ENCODE assay signal across 9 cellular contexts in genomic region chr4:92387459-92388069, GRCh38.
DNase-seq lines count a peak whose midpoint lies in the region; ATAC-seq, FAIRE-seq and TF ChIP-seq lines count a peak whose summit lies in the region.
"Had no signal": no experiment of that assay in that cellular context is flagged by ENCODE, and none has a peak within 500 bp of the region (broad histone marks: within the 10 kb centered on the region; RNA-seq: fewer than 3 reads in every experiment).

No MANE protein-coding gene starts in this region.

- H3K4me2 ChIP-seq in endothelial cell of umbilical vein (ENCODE audit: insufficient read depth, low read length) = no peak overlapping the region

- H3K27ac Mint-ChIP-seq in osteocyte (ENCODE audit: unreplicated experiment) = no peak overlapping the region

- H3K36me3 Mint-ChIP-seq in osteocyte (ENCODE audit: unreplicated experiment) = no peaks in the 10 kb centered on the region

- H3K36me3 ChIP-seq in NT2/D1 (ENCODE audit: insufficient read depth, insufficient read length, low read length) = no peaks in the 10 kb centered on the region
- H3K36me3 ChIP-seq in endothelial cell of umbilical vein (ENCODE audit: control insufficient read depth in 2 of 2, extremely low read depth in 1 of 2, insufficient read depth in 2 of 2, low read length in 2 of 2) = no peaks in the 10 kb centered on the region

- H3K4me1 ChIP-seq in NT2/D1 (ENCODE audit: insufficient read depth, insufficient read length) (no peaks in the 10 kb centered on the region), endothelial cell of umbilical vein (ENCODE audit: control insufficient read depth, extremely low read depth, insufficient read depth, low read length) (no peaks in the 10 kb centered on the region)

- H3K9me1 ChIP-seq in endothelial cell of umbilical vein (replicated peaks; ENCODE audit: control insufficient read depth, extremely low read depth, insufficient read depth, low read length) = no peaks in the 10 kb centered on the region

- no peak for TF ChIP-seq POLR2A in endothelial cell of umbilical vein (IDR thresholded peaks at IDR 0.05; ENCODE audit: low read depth, low read length)

- no peaks in the 10 kb centered on the region for H4K20me1 ChIP-seq in endothelial cell of umbilical vein (replicated peaks; ENCODE audit: control insufficient read depth, extremely low read depth, insufficient read depth, low read length)

- H3K9ac ChIP-seq in NT2/D1 (ENCODE audit: insufficient read length, low read depth) = no peak overlapping the region
- H3K9ac ChIP-seq in endothelial cell of umbilical vein (replicated peaks; ENCODE audit: extremely low read depth, insufficient read depth, low read length) = no peak overlapping the region

- peak; percentile 46 for TF ChIP-seq CTCF in endothelial cell of umbilical vein (IDR thresholded peaks at IDR 0.05; ENCODE audit: extremely low read depth in 1 of 2, insufficient read depth in 1 of 2, low read depth in 1 of 2, low read length in 2 of 2)
- TF ChIP-seq CTCF in osteocyte (IDR thresholded peaks at IDR 0.05) = peak; percentile 72

- H3K9me3 ChIP-seq in NT2/D1 (ENCODE audit: insufficient read depth, low read length) (no peaks in the 10 kb centered on the region), endothelial cell of umbilical vein (replicated peaks; ENCODE audit: control insufficient read depth, insufficient read depth, low read length) (no peaks in the 10 kb centered on the region)
- H3K9me3 ChIP-seq: mucosa of descending colon had no signal

- peaks cover 5% of the 10 kb centered on the region for H3K27me3 Mint-ChIP-seq in osteocyte (ENCODE audit: unreplicated experiment)

- dilution Hi-C loops in endothelial cell of umbilical vein (cut with MboI; ENCODE audit: extremely low pct_ligation_motif_present, low sequenced_read_pairs) = no loop called here

- POLR2A ChIA-PET in endothelial cell of umbilical vein (lab: Charles Lee) = no interaction called here

- no TSS peak for BruUV-seq in endothelial cell of umbilical vein (replicated peaks; lab: Mats Ljungman, UMichigan)

- H3K4me3 ChIP-seq in NT2/D1 (ENCODE audit: insufficient read length, low read depth) = no peak overlapping the region
- H3K4me3 ChIP-seq in endothelial cell of umbilical vein (replicated peaks in 1 of 3; ENCODE audit: insufficient read depth in 1 of 3, low read depth in 1 of 3, low read length in 3 of 3) = no peak overlapping the region
- H3K4me3 ChIP-seq: mucosa of descending colon had no signal

- peak; percentile 83 for ATAC-seq in HG03196 (IDR thresholded peaks at IDR 0.05; ENCODE audit: unreplicated experiment)
- ATAC-seq: mucosa of descending colon had no signal

- FAIRE-seq in endothelial cell of umbilical vein (lab: Jason Lieb, UNC) = peak; percentile 63

- CTCF ChIA-PET in endothelial cell of umbilical vein (lab: Charles Lee) = interaction anchor here (0.8 to 4.2 kb wide), 15 partner anchors 8 to 1972 kb away, joined by 3 to 71 read pairs (median 5); no protein-coding TSS in a partner anchor

- no peaks in the 10 kb centered on the region for H3K4me1 Mint-ChIP-seq in osteocyte (ENCODE audit: unreplicated experiment)

- H3K9me3 Mint-ChIP-seq in osteocyte (ENCODE audit: unreplicated experiment) = no peaks in the 10 kb centered on the region

- intact Hi-C loops in endothelial cell of umbilical vein (cut with micrococcal nuclease) = loop anchor here (1.0 to 10.0 kb wide), 3 partner anchors 1274 to 1968 kb away; no protein-coding TSS in a partner anchor

- DNase-seq in COLO829 (ENCODE audit: low spot score) = peak; percentile 40
- DNase-seq in GM19240 (ENCODE audit: insufficient read length, low spot score) = peak; percentile 1
- peak; percentile 28 for DNase-seq in NT2/D1 (ENCODE audit: low read depth, low spot score)
- DNase-seq in endothelial cell of umbilical vein (ENCODE audit: low read depth, low spot score) = peak; percentile 63
- DNase-seq in osteocyte (ENCODE audit: extremely low spot score, unreplicated experiment) = no peak
- DNase-seq in ecto neural progenitor cell (ENCODE audit: low spot score) = no peak
- DNase-seq in activated effector memory CD4-positive, alpha-beta T cell treated with Interleukin-2 at 50 U/mL for 16 hours = no peak

- no peak overlapping the region for H3K4me3 Mint-ChIP-seq in osteocyte (ENCODE audit: unreplicated experiment)

- no peak overlapping the region for H3K27ac ChIP-seq in endothelial cell of umbilical vein (ENCODE audit: insufficient read depth, low read depth, low read length)

- no peaks in the 10 kb centered on the region for H3K79me2 ChIP-seq in endothelial cell of umbilical vein (ENCODE audit: control insufficient read depth, insufficient read depth, low read length)

- peak overlapping the region; percentile 54 for H2AFZ ChIP-seq in endothelial cell of umbilical vein (ENCODE audit: low read depth, low read length)

- H3K27me3 ChIP-seq in NT2/D1 (ENCODE audit: insufficient read depth, insufficient read length) (no peaks in the 10 kb centered on the region), endothelial cell of umbilical vein (ENCODE audit: control insufficient read depth in 2 of 2, insufficient read depth in 2 of 2, low read length in 2 of 2) (no peaks in the 10 kb centered on the region)

TF ChIP-seq in endothelial cell of umbilical vein, 7 proteins besides CTCF, POLR2A, EP300 and RAD21:
- TF ChIP-seq JUN (IDR thresholded peaks at IDR 0.05; ENCODE audit: borderline replicate concordance, insufficient read depth, insufficient read length, low read depth) (no peak), POLR2AphosphoS5 (IDR thresholded peaks at IDR 0.05; ENCODE audit: insufficient read depth, low read depth, low read length) (no peak), GATA2 (IDR thresholded peaks at IDR 0.05; ENCODE audit: insufficient read depth, insufficient read length, low read depth, low read length) (no peak), MAX (IDR thresholded peaks at IDR 0.05; ENCODE audit: insufficient read depth, insufficient read length) (no peak), MYC (IDR thresholded peaks at IDR 0.05; ENCODE audit: low read depth, low read length) (no peak), FOS (IDR thresholded peaks at IDR 0.05; ENCODE audit: borderline replicate concordance, insufficient read depth, low read length) (no peak)

Comparison
In these comparisons a context has a peak if more than half of its experiments do, and no peak if none do; other contexts are left out.
1. DNase-seq: peak in COLO829 (single experiment), GM19240 (single experiment), NT2/D1 (single experiment) and endothelial cell of umbilical vein (single experiment); none in osteocyte (single experiment), ecto neural progenitor cell (single experiment) and activated effector memory CD4-positive, alpha-beta T cell treated with Interleukin-2 at 50 U/mL for 16 hours (single experiment).